ENCODE assay signal across 38 cellular contexts in genomic region chr19:36210497-36210896, GRCh38. TPM values are rescaled to one million over a fixed set of nuclear protein-coding genes. Genes with fewer than 3 reads are reported as not detected.
"Had no signal": no experiment of that assay in that cellular context is flagged by ENCODE, and none has a peak within 500 bp of the region (broad histone marks: within the 10 kb centered on the region; RNA-seq: fewer than 3 reads in every experiment).

No MANE protein-coding gene starts in this region.

- ATAC-seq: activated CD8-positive, alpha-beta memory T cell treated with anti-CD3 and anti-CD28 coated beads, Interleukin-2, amount 10 ng/mL, durations not matched to agents 7 days and 5 days; PC-3; Right ventricle myocardium inferior; SK-N-SH treated with all-trans-retinoic acid at 6 μM for 48 hours; T-cell had no signal

- H3K27me3 ChIP-seq: ascending aorta, breast epithelium had no signal

- H3K36me3 ChIP-seq: breast epithelium had no signal

- H3K27ac ChIP-seq: ascending aorta, breast epithelium, RWPE1, VCaP had no signal

- DNase-seq: activated B cell treated with CpG ODN at 0.5 μM for 24 hours; activated CD4-positive, alpha-beta memory T cell treated with anti-CD3 and anti-CD28 coated beads, Interleukin-2, amount 10 ng/mL, durations not matched to agents 7 days and 5 days; activated CD4-positive, alpha-beta T cell treated with anti-CD3 and anti-CD28 coated beads for 4 hours; activated CD4-positive, alpha-beta T cell treated with anti-CD3 and anti-CD28 coated beads, Interleukin-2, amount 50 U/mL, for 1 hour; activated CD4-positive, CD25-positive, alpha-beta regulatory T cell treated with anti-CD3 and anti-CD28 coated beads, Interleukin-2, amount 50 U/mL, for 72 hours; activated CD8-positive, alpha-beta memory T cell treated with anti-CD3 and anti-CD28 coated beads for 24 hours; activated CD8-positive, alpha-beta memory T cell treated with anti-CD3 and anti-CD28 coated beads, Interleukin-2, amount 10 ng/mL, durations not matched to agents 7 days and 5 days; activated CD8-positive, alpha-beta memory T cell treated with anti-CD3 and anti-CD28 coated beads, Interleukin-2, amount 50 U/mL, for 48 hours; activated effector memory CD4-positive, alpha-beta T cell treated with Interleukin-2 at 50 U/mL for 16 hours; activated naive CD4-positive, alpha-beta T cell; activated naive CD4-positive, alpha-beta T cell treated with anti-CD3 and anti-CD28 coated beads, Interleukin-2, amount 50 U/mL, for 16 hours; activated naive CD8-positive, alpha-beta T cell treated with anti-CD3 and anti-CD28 coated beads for 36 hours; activated T-cell treated with anti-CD3 and anti-CD28 coated beads, Interleukin-2, amount 50 U/mL, for 48 hours; amygdala; central memory CD4-positive, alpha-beta T cell; Karpas-422; KBM-7; NCI-H1105; NCI-H1417 treated with DMSO at 0.1 percent for 48 hours; NCI-H187 treated with DMSO at 0.1 percent for 48 hours; NCI-H2081; NCI-H510A; NCI-H526; NCI-H748 treated with DMSO at 0.1 percent for 48 hours; NK-92 treated with Interleukin-12 subunit alpha and Interleukin-12 subunit beta, amount 100 ng/mL, for 24 hours; PC-3; SIG-M5; T-cell; T-helper 2 cell; T-helper 9 cell had no signal

- H3K4me3 ChIP-seq: ascending aorta, breast epithelium had no signal

- H3K4me1 ChIP-seq: breast epithelium had no signal

- H3K9me3 ChIP-seq: ascending aorta, breast epithelium had no signal

RNA-seq across cellular contexts. Expression of gene COX7A1, which starts 58.2 kb away (rescaled TPM):
- total RNA-seq: activated B cell treated with CpG ODN at 0.5 μM for 24 hours; activated CD4-positive, alpha-beta memory T cell treated with anti-CD3 and anti-CD28 coated beads, Interleukin-2, amount 10 ng/mL, durations not matched to agents 7 days and 5 days; activated CD8-positive, alpha-beta memory T cell treated with anti-CD3 and anti-CD28 coated beads, Interleukin-2, amount 10 ng/mL, durations not matched to agents 7 days and 5 days; activated naive CD8-positive, alpha-beta T cell treated with anti-CD3 and anti-CD28 coated beads for 36 hours; MCF 10A; PC-3; SK-MEL-5; T-cell had no signal
